17 cellular contexts compared by ENCODE assay signal in genomic region chr14:56274556-56274955, GRCh38.
A peak's percentile ranks its signal among the peaks of the same experiment; 100 is the strongest.
DNase-seq lines count a peak whose midpoint lies in the region; ATAC-seq and TF ChIP-seq lines count a peak whose summit lies in the region.
"Had no signal": no experiment of that assay in that cellular context is flagged by ENCODE, and none has a peak within 500 bp of the region (broad histone marks: within the 10 kb centered on the region; RNA-seq: fewer than 3 reads in every experiment).

No MANE protein-coding gene starts in this region.

- no peak overlapping the region for H3K9ac ChIP-seq in GM23248
- H3K9ac ChIP-seq: SK-N-SH had no signal

- no peaks in the 10 kb centered on the region for H3K27me3 ChIP-seq in GM23248 (replicated peaks; ENCODE audit: insufficient read depth)
- no peaks in the 10 kb centered on the region for H3K27me3 ChIP-seq in thoracic aorta (replicated peaks; ENCODE audit: insufficient read depth)

- in situ Hi-C loops in GM23248 (cut with MboI), result no loop called here

- no peaks in the 10 kb centered on the region for H3K79me2 ChIP-seq in GM23248 (ENCODE audit: insufficient read depth)

- no peak for ATAC-seq in thoracic aorta (ENCODE audit: insufficient number of reproducible peaks, low FRiP score, low read depth)
- ATAC-seq in GM21737 (IDR thresholded peaks at IDR 0.05; ENCODE audit: unreplicated experiment), result no peak
- ATAC-seq: K562, PC-3 had no signal

- H3K4me2 ChIP-seq in GM23248 (ENCODE audit: unreplicated experiment), result peak overlapping the region; percentile 63

- no peak for TF ChIP-seq CTCF in cardiac fibroblast (IDR thresholded peaks at IDR 0.05; ENCODE audit: low read depth, low read length)
- no peak for TF ChIP-seq CTCF in foreskin fibroblast (IDR thresholded peaks at IDR 0.05; ENCODE audit: low read depth, low read length)
- no peak for TF ChIP-seq CTCF in thoracic aorta (IDR thresholded peaks at IDR 0.05)

- 39 to 52% methylated on average over 1 of the region's 1 CpG for WGBS in GM23248 (ENCODE audit: low coverage in 1 of 2, low lambda C conversion rate in 2 of 2, missing lambda C conversion rate in 2 of 2), 2 experiments

- peaks cover 34% of the 10 kb centered on the region for H3F3A ChIP-seq in GM23248 (ENCODE audit: insufficient read depth)

- no peaks in the 10 kb centered on the region for H4K20me1 ChIP-seq in GM23248 (ENCODE audit: insufficient read depth)

- H3K27ac ChIP-seq in GM23248 (peak overlapping the region; percentile 19; the same call in 1 of the 2 replicates), thoracic aorta (peak overlapping the region; percentile 71 to 76)

- peak; percentile 62 for DNase-seq in GM23248
- peak; percentile 19 to 65 for DNase-seq in cardiac fibroblast (ENCODE audit: low read depth in 2 of 2)
- DNase-seq in foreskin fibroblast, result peak; percentile 13 to 68
- DNase-seq in thoracic aorta (ENCODE audit: low spot score), result no peak
- no peak for DNase-seq in OCI-M2 (lab: John Stamatoyannopoulos, UW; ENCODE audit: unreplicated experiment)
- DNase-seq in kidney tubule cell (ENCODE audit: low spot score), result no peak
- DNase-seq in DMS53 (lab: John Stamatoyannopoulos, UW), result no peak
- DNase-seq: NCI-H1105 treated with DMSO at 0.1 percent for 48 hours, NCI-H1694 treated with DMSO at 0.1 percent for 48 hours, NCI-H510A, NCI-H774, PC-3, RPMI8226, SHP77 treated with DMSO at 0.1 percent for 48 hours, SK-N-SH had no signal

- H3K4me3 ChIP-seq in GM23248, result no peak overlapping the region
- no peak overlapping the region for H3K4me3 ChIP-seq in cardiac fibroblast (replicated peaks in 1 of 2; ENCODE audit: low read depth in 2 of 2, low read length in 2 of 2)
- no peak overlapping the region for H3K4me3 ChIP-seq in foreskin fibroblast (ENCODE audit: low read depth in 1 of 2, low read length in 2 of 2)
- peak overlapping the region; percentile 30 for H3K4me3 ChIP-seq in thoracic aorta
- H3K4me3 ChIP-seq: K562 had no signal

- no peak overlapping the region for H2AFZ ChIP-seq in GM23248

- peaks cover 40% of the 10 kb centered on the region for H3K4me1 ChIP-seq in GM23248 (ENCODE audit: insufficient read depth)
- H3K4me1 ChIP-seq in thoracic aorta (ENCODE audit: control insufficient read depth in 1 of 2, low read depth in 2 of 2), result peaks cover 9 to 37% of the 10 kb centered on the region in 2 donors

- H3K9me3 ChIP-seq in GM23248 (ENCODE audit: low read depth), result no peaks in the 10 kb centered on the region
- no peaks in the 10 kb centered on the region for H3K9me3 ChIP-seq in thoracic aorta
- H3K9me3 ChIP-seq: SK-N-SH had no signal

- H3K36me3 ChIP-seq in GM23248 (ENCODE audit: low read depth) (no peaks in the 10 kb centered on the region), thoracic aorta (no peaks in the 10 kb centered on the region)

- no peaks in the 10 kb centered on the region for H3K9me2 ChIP-seq in GM23248 (ENCODE audit: insufficient read depth)
- H3K9me2 ChIP-seq: SK-N-SH had no signal

Comparison
In these comparisons a context has a peak if more than half of its experiments do, and no peak if none do; other contexts are left out.
1. DNase-seq: peak in GM23248 (single experiment), cardiac fibroblast (2 of 2) and foreskin fibroblast (2 of 2); none in thoracic aorta (single experiment), OCI-M2 (single experiment), kidney tubule cell (single experiment) and DMS53 (single experiment).